20 cellular contexts compared by ENCODE assay signal in genomic region chr1:14340244-14340800, GRCh38.
DNase-seq lines count a peak whose midpoint lies in the region; ATAC-seq and TF ChIP-seq lines count a peak whose summit lies in the region.
"Had no signal": no experiment of that assay in that cellular context is flagged by ENCODE, and none has a peak within 500 bp of the region (broad histone marks: within the 10 kb centered on the region; RNA-seq: fewer than 3 reads in every experiment).

No MANE protein-coding gene starts in this region.

- H3K27me3 ChIP-seq in mesendoderm (ENCODE audit: insufficient read depth, low read length, poor library complexity) (no peaks in the 10 kb centered on the region), psoas muscle (ENCODE audit: insufficient read depth in 3 of 3, low read length in 2 of 3) (peaks cover 0 to 2% (median 0%) of the 10 kb centered on the region in 3 donors)
- H3K27me3 ChIP-seq: esophagus muscularis mucosa, SJSA1 had no signal

- no peaks in the 10 kb centered on the region for H3K36me3 Mint-ChIP-seq in activated naive CD8-positive, alpha-beta T cell treated with anti-CD3 and anti-CD28 coated beads, Interleukin-2, amount 50 U/mL, for 24 hours (ENCODE audit: low read depth)
- no peaks in the 10 kb centered on the region for H3K36me3 Mint-ChIP-seq in activated CD4-positive, alpha-beta memory T cell treated with anti-CD3 and anti-CD28 coated beads for 36 hours

- H2BK5ac ChIP-seq in mesendoderm (ENCODE audit: low read length): no peak overlapping the region

- no peak overlapping the region for H3K4me2 ChIP-seq in mesendoderm (ENCODE audit: low read length)

- H3K36me3 ChIP-seq in mesendoderm (ENCODE audit: control insufficient read depth, insufficient read depth, low read length) (no peaks in the 10 kb centered on the region), psoas muscle (ENCODE audit: insufficient read depth in 1 of 2, low read depth in 1 of 2) (no peaks in the 10 kb centered on the region)
- H3K36me3 ChIP-seq: esophagus muscularis mucosa, SJSA1 had no signal

- no peak overlapping the region for H3K56ac ChIP-seq in mesendoderm (ENCODE audit: low read length)

- no peaks in the 10 kb centered on the region for H3K9me3 ChIP-seq in psoas muscle
- H3K9me3 ChIP-seq: esophagus muscularis mucosa, SJSA1 had no signal

- no peak overlapping the region for H3K27ac ChIP-seq in mesendoderm (ENCODE audit: low read depth, low read length)
- H3K27ac ChIP-seq in psoas muscle: no peak overlapping the region
- H3K27ac ChIP-seq: SJSA1 had no signal

- H4K5ac ChIP-seq in mesendoderm (ENCODE audit: low read length): no peak overlapping the region

- no peak overlapping the region for H3K4me3 Mint-ChIP-seq in activated naive CD8-positive, alpha-beta T cell treated with anti-CD3 and anti-CD28 coated beads, Interleukin-2, amount 50 U/mL, for 24 hours
- H3K4me3 Mint-ChIP-seq in activated CD4-positive, alpha-beta memory T cell treated with anti-CD3 and anti-CD28 coated beads for 36 hours: no peak overlapping the region
- H3K4me3 Mint-ChIP-seq: T-helper 1 cell treated with Interleukin-12 subunit alpha and Interleukin-12 subunit beta and Interleukin-4 antibody, amounts not matched to agents 30 μg/mL and 1 μg/mL, for 36 hours had no signal

- no peaks in the 10 kb centered on the region for H3K79me1 ChIP-seq in mesendoderm (ENCODE audit: low read length)

- H3K4me3 ChIP-seq in mesendoderm (ENCODE audit: low read length) (no peak overlapping the region), psoas muscle (no peak overlapping the region)
- H3K4me3 ChIP-seq: esophagus muscularis mucosa, SJSA1 had no signal

- no peak overlapping the region for H3K18ac ChIP-seq in mesendoderm (ENCODE audit: low read length)

- H2BK120ac ChIP-seq in mesendoderm (ENCODE audit: low read depth, low read length): no peak overlapping the region

- no peak for TF ChIP-seq CTCF in psoas muscle (IDR thresholded peaks at IDR 0.05)

- CTCF ChIA-PET in activated CD4-positive, alpha-beta memory T cell treated with anti-CD3 and anti-CD28 coated beads for 36 hours (lab: Charles Lee): no interaction called here

- H3K4me1 ChIP-seq in mesendoderm (ENCODE audit: control insufficient read depth, low read depth, low read length): no peaks in the 10 kb centered on the region
- no peaks in the 10 kb centered on the region for H3K4me1 ChIP-seq in psoas muscle
- H3K4me1 ChIP-seq: SJSA1 had no signal

- peaks cover 2% of the 10 kb centered on the region for H3K4me1 Mint-ChIP-seq in activated naive CD8-positive, alpha-beta T cell treated with anti-CD3 and anti-CD28 coated beads, Interleukin-2, amount 50 U/mL, for 24 hours
- no peaks in the 10 kb centered on the region for H3K4me1 Mint-ChIP-seq in activated CD4-positive, alpha-beta memory T cell treated with anti-CD3 and anti-CD28 coated beads for 36 hours (ENCODE audit: low read depth)

- peaks cover 4% of the 10 kb centered on the region for H3K27me3 Mint-ChIP-seq in activated naive CD8-positive, alpha-beta T cell treated with anti-CD3 and anti-CD28 coated beads, Interleukin-2, amount 50 U/mL, for 24 hours
- peaks cover 19% of the 10 kb centered on the region for H3K27me3 Mint-ChIP-seq in activated CD4-positive, alpha-beta memory T cell treated with anti-CD3 and anti-CD28 coated beads for 36 hours

- no peak overlapping the region for H3K23ac ChIP-seq in mesendoderm (ENCODE audit: low read length)

- no peak overlapping the region for H2AK5ac ChIP-seq in mesendoderm (ENCODE audit: low read length)

- WGBS in mesendoderm (ENCODE audit: extremely low coverage, insufficient coverage, low lambda C conversion rate): no CpG with 5 or more reads among the region's 3 CpGs
- WGBS in psoas muscle, 3 donors: 62 to 71% (median 70%) methylated on average over 3 of the region's 3 CpGs

- intact Hi-C loops in psoas muscle (cut with DNase I): no loop called here
- intact Hi-C loops in activated CD4-positive, alpha-beta memory T cell treated with anti-CD3 and anti-CD28 coated beads for 36 hours (cut with micrococcal nuclease): no loop called here

- no peak overlapping the region for H2BK15ac ChIP-seq in mesendoderm (replicated peaks; ENCODE audit: low read depth)

- no peak overlapping the region for H3K4ac ChIP-seq in mesendoderm (ENCODE audit: low read depth, low read length)

- H3K9ac ChIP-seq in mesendoderm (ENCODE audit: low read length): no peak overlapping the region

- POLR2A ChIA-PET in activated CD4-positive, alpha-beta memory T cell treated with anti-CD3 and anti-CD28 coated beads for 36 hours (lab: Charles Lee): no interaction called here

- DNase-seq in AG08395 (ENCODE audit: low spot score) (peak; percentile 16), LHCN-M2 (ENCODE audit: low read depth) (peak; percentile 18), fibroblast of gingiva (ENCODE audit: low read depth) (peak; percentile 84), mesendoderm (peak; percentile 72), psoas muscle (no peak), NCI-H226 (no peak)
- no peak for DNase-seq in activated naive CD8-positive, alpha-beta T cell treated with anti-CD3 and anti-CD28 coated beads, Interleukin-2, amount 50 U/mL, for 24 hours
- DNase-seq in activated CD4-positive, alpha-beta memory T cell treated with anti-CD3 and anti-CD28 coated beads for 36 hours: no peak
- DNase-seq: activated CD4-positive, alpha-beta T cell treated with anti-CD3 and anti-CD28 coated beads, Interleukin-2, amount 50 U/mL, for 1 hour; anterior cingulate cortex; cerebellar nuclear complex; effector CD8-positive, alpha-beta T cell; hippocampal formation; NCI-H1694 treated with DMSO at 0.1 percent for 48 hours; PC-3; stimulated activated CD4-positive, alpha-beta T cell treated with anti-CD3 and anti-CD28 coated beads, Interleukin-15, amount 100 ng/mL, for 24 hours; substantia nigra had no signal

- H3K9me3 Mint-ChIP-seq in activated naive CD8-positive, alpha-beta T cell treated with anti-CD3 and anti-CD28 coated beads, Interleukin-2, amount 50 U/mL, for 24 hours: peaks cover 11% of the 10 kb centered on the region
- no peaks in the 10 kb centered on the region for H3K9me3 Mint-ChIP-seq in activated CD4-positive, alpha-beta memory T cell treated with anti-CD3 and anti-CD28 coated beads for 36 hours

- H3K79me2 ChIP-seq in mesendoderm (ENCODE audit: control insufficient read depth, insufficient read depth, low read length): no peaks in the 10 kb centered on the region

- no peak overlapping the region for H4K8ac ChIP-seq in mesendoderm (ENCODE audit: low read depth, low read length)

- no peak overlapping the region for H3K27ac Mint-ChIP-seq in activated naive CD8-positive, alpha-beta T cell treated with anti-CD3 and anti-CD28 coated beads, Interleukin-2, amount 50 U/mL, for 24 hours
- no peak overlapping the region for H3K27ac Mint-ChIP-seq in activated CD4-positive, alpha-beta memory T cell treated with anti-CD3 and anti-CD28 coated beads for 36 hours
- H3K27ac Mint-ChIP-seq: T-helper 1 cell treated with Interleukin-12 subunit alpha and Interleukin-12 subunit beta and Interleukin-4 antibody, amounts not matched to agents 30 μg/mL and 1 μg/mL, for 36 hours had no signal

- ATAC-seq in activated naive CD8-positive, alpha-beta T cell treated with anti-CD3 and anti-CD28 coated beads, Interleukin-2, amount 50 U/mL, for 24 hours: no peak
- ATAC-seq in psoas muscle: no peak
- ATAC-seq: PC-3 had no signal

Comparison
In these comparisons a context has a peak if more than half of its experiments do, and no peak if none do; other contexts are left out.
1. DNase-seq: peak in AG08395 (single experiment), LHCN-M2 (single experiment), fibroblast of gingiva (single experiment) and mesendoderm (single experiment); none in activated naive CD8-positive, alpha-beta T cell treated with anti-CD3 and anti-CD28 coated beads, Interleukin-2, amount 50 U/mL, for 24 hours (single experiment), psoas muscle (0 of 2), NCI-H226 (single experiment) and activated CD4-positive, alpha-beta memory T cell treated with anti-CD3 and anti-CD28 coated beads for 36 hours (single experiment).